In the genomic region with DNA sequence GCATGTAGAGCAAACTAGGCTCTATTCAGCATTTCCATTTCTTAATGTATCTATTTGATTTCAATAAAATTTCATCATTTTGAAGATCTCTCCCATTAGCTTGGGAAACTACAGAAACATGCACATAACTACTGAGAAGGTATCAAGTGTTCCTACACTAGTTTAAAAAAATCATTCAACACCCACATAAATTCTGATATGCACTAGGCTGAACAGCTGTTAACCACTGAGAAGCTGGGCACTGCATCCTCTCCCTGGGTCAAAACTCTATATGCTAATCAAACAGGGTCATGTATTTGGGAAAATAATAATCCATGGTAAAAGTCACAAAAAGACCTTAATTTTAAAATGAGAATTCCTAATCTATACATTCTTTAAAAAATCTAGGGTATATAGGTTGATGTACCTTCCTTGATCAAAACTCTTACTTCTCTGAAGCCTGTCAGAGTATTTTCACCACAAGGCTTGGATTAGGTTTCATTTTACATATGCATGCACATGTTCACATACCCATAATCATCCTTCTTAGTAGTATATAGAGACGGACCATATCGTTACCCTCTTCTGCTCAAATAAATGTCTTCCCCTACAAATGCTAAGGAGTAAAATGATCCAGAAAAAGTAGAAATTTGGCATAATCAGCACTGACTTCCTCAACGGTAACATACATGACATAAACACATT, we compare ENCODE assay signal across 13 cellular contexts. TPM values are rescaled to one million over a fixed set of nuclear protein-coding genes. Genes with fewer than 3 reads are reported as not detected.
A peak's percentile ranks its signal among the peaks of the same experiment; 100 is the strongest.
DNase-seq lines count a peak whose midpoint lies in the region; ATAC-seq and TF ChIP-seq lines count a peak whose summit lies in the region.
"Had no signal": no experiment of that assay in that cellular context is flagged by ENCODE, and none has a peak within 500 bp of the region (broad histone marks: within the 10 kb centered on the region; RNA-seq: fewer than 3 reads in every experiment).

No MANE protein-coding gene starts in this region.

- H3K4me3 Mint-ChIP-seq in CD4-positive, alpha-beta memory T cell = peak overlapping the region in 7 of 8 donors; percentile 11 to 61 (median 30)
- no peak overlapping the region for H3K4me3 Mint-ChIP-seq in activated T-helper 1 cell treated with anti-CD3 and anti-CD28 coated beads, Interleukin-12 subunit alpha, Interleukin-12 subunit beta, Interleukin-2, Interleukin-4 antibody, amounts not matched to agents 30 ng/mL and 10 ng/mL and 1 ng/mL, durations not matched to agents 14 hours and 24 hours and 36 hours
- H3K4me3 Mint-ChIP-seq in activated CD4-positive, alpha-beta T cell treated with anti-CD3 and anti-CD28 coated beads, Interleukin-2, amount 10 ng/mL, durations not matched to agents 24 days and 14 days = no peak overlapping the region
- H3K4me3 Mint-ChIP-seq: neural progenitor cell had no signal

- H3K27ac Mint-ChIP-seq in CD4-positive, alpha-beta memory T cell = peak overlapping the region; percentile 4 to 71 (median 44)
- H3K27ac Mint-ChIP-seq in activated T-helper 1 cell treated with anti-CD3 and anti-CD28 coated beads, Interleukin-12 subunit alpha, Interleukin-12 subunit beta, Interleukin-2, Interleukin-4 antibody, amounts not matched to agents 30 ng/mL and 10 ng/mL and 1 ng/mL, durations not matched to agents 14 hours and 24 hours and 36 hours = peak overlapping the region; percentile 43
- no peak overlapping the region for H3K27ac Mint-ChIP-seq in activated CD4-positive, alpha-beta T cell treated with anti-CD3 and anti-CD28 coated beads, Interleukin-2, amount 10 ng/mL, durations not matched to agents 24 days and 14 days
- H3K27ac Mint-ChIP-seq: neural progenitor cell had no signal

- no peak for ATAC-seq in HG03521 (IDR thresholded peaks at IDR 0.05; ENCODE audit: unreplicated experiment)
- ATAC-seq: lower lobe of right lung had no signal

- no peaks in the 10 kb centered on the region for H3K9me3 Mint-ChIP-seq in CD4-positive, alpha-beta memory T cell
- no peaks in the 10 kb centered on the region for H3K9me3 Mint-ChIP-seq in activated T-helper 1 cell treated with anti-CD3 and anti-CD28 coated beads, Interleukin-12 subunit alpha, Interleukin-12 subunit beta, Interleukin-2, Interleukin-4 antibody, amounts not matched to agents 30 ng/mL and 10 ng/mL and 1 ng/mL, durations not matched to agents 14 hours and 24 hours and 36 hours
- H3K9me3 Mint-ChIP-seq in activated CD4-positive, alpha-beta T cell treated with anti-CD3 and anti-CD28 coated beads, Interleukin-2, amount 10 ng/mL, durations not matched to agents 24 days and 14 days = no peaks in the 10 kb centered on the region

- POLR2A ChIA-PET in CD4-positive, alpha-beta memory T cell (lab: Charles Lee; ENCODE audit: partially characterized antibody) = interaction anchor here (2.8 to 2.9 kb wide), 2 partner anchors 10 to 57 kb away, joined by 8 to 9 read pairs; partner anchors contain the start of gene KANSL1

- no peaks in the 10 kb centered on the region for H3K9me3 ChIP-seq in CD4-positive, alpha-beta memory T cell (ENCODE audit: control insufficient read depth in 1 of 2, low read length in 2 of 2)
- H3K9me3 ChIP-seq: lower lobe of right lung, right atrium auricular region had no signal

- intact Hi-C loops in CD4-positive, alpha-beta memory T cell (cut with micrococcal nuclease) = loop anchor here (5.0 kb wide), 2 partner anchors 34 to 54 kb away; no protein-coding TSS in a partner anchor
- intact Hi-C loops in activated T-helper 1 cell treated with anti-CD3 and anti-CD28 coated beads, Interleukin-12 subunit alpha, Interleukin-12 subunit beta, Interleukin-2, Interleukin-4 antibody, amounts not matched to agents 30 ng/mL and 10 ng/mL and 1 ng/mL, durations not matched to agents 14 hours and 24 hours and 36 hours (cut with micrococcal nuclease) = loop anchor here (2.0 kb wide), 1 partner anchor 13 kb away; no protein-coding TSS in a partner anchor
- intact Hi-C loops in activated CD4-positive, alpha-beta T cell treated with anti-CD3 and anti-CD28 coated beads, Interleukin-2, amount 10 ng/mL, durations not matched to agents 24 days and 14 days (cut with micrococcal nuclease) = loop anchor here (2.0 kb wide), 1 partner anchor 51 kb away; no protein-coding TSS in a partner anchor

- H3K4me3 ChIP-seq in CD4-positive, alpha-beta memory T cell (ENCODE audit: low read length in 2 of 2) = no peak overlapping the region
- H3K4me3 ChIP-seq: BLaER1, GM23248, lower lobe of right lung, neural progenitor cell, right atrium auricular region had no signal

- DNase-seq in CD4-positive, alpha-beta memory T cell = no peak
- DNase-seq in GM10266 (ENCODE audit: extremely low spot score) (peak; percentile 33), myocyte (ENCODE audit: low read depth) (peak; percentile 24)
- DNase-seq in activated T-helper 1 cell treated with anti-CD3 and anti-CD28 coated beads, Interleukin-12 subunit alpha, Interleukin-12 subunit beta, Interleukin-2, Interleukin-4 antibody, amounts not matched to agents 30 ng/mL and 10 ng/mL and 1 ng/mL, durations not matched to agents 14 hours and 24 hours and 36 hours (ENCODE audit: low spot score) = no peak
- DNase-seq in activated effector memory CD4-positive, alpha-beta T cell treated with Interleukin-2 at 50 U/mL for 16 hours = no peak
- DNase-seq in activated CD4-positive, alpha-beta T cell treated with anti-CD3 and anti-CD28 coated beads, Interleukin-2, amount 10 ng/mL, durations not matched to agents 24 days and 14 days = no peak
- DNase-seq: amniotic stem cell, lower lobe of right lung had no signal

- no peaks in the 10 kb centered on the region for H3K36me3 ChIP-seq in CD4-positive, alpha-beta memory T cell (ENCODE audit: insufficient read depth, low read length)
- H3K36me3 ChIP-seq: lower lobe of right lung, right atrium auricular region had no signal

- H3K27me3 Mint-ChIP-seq in CD4-positive, alpha-beta memory T cell = no peaks in the 10 kb centered on the region
- no peaks in the 10 kb centered on the region for H3K27me3 Mint-ChIP-seq in activated T-helper 1 cell treated with anti-CD3 and anti-CD28 coated beads, Interleukin-12 subunit alpha, Interleukin-12 subunit beta, Interleukin-2, Interleukin-4 antibody, amounts not matched to agents 30 ng/mL and 10 ng/mL and 1 ng/mL, durations not matched to agents 14 hours and 24 hours and 36 hours (ENCODE audit: insufficient read depth)
- H3K27me3 Mint-ChIP-seq in activated CD4-positive, alpha-beta T cell treated with anti-CD3 and anti-CD28 coated beads, Interleukin-2, amount 10 ng/mL, durations not matched to agents 24 days and 14 days = no peaks in the 10 kb centered on the region

- no peaks in the 10 kb centered on the region for H3K27me3 ChIP-seq in CD4-positive, alpha-beta memory T cell (ENCODE audit: insufficient read depth, low read length)
- H3K27me3 ChIP-seq: BLaER1, neural progenitor cell, right atrium auricular region had no signal

- CTCF ChIA-PET in CD4-positive, alpha-beta memory T cell (lab: Charles Lee; ENCODE audit: partially characterized antibody) = interaction anchor here (1.1 to 1.4 kb wide), 2 partner anchors 18 to 149 kb away, joined by 3 to 4 read pairs; no protein-coding TSS in a partner anchor

- peaks cover 0 to 23% of the 10 kb centered on the region in 2 donors for H3K36me3 Mint-ChIP-seq in CD4-positive, alpha-beta memory T cell
- H3K36me3 Mint-ChIP-seq in activated T-helper 1 cell treated with anti-CD3 and anti-CD28 coated beads, Interleukin-12 subunit alpha, Interleukin-12 subunit beta, Interleukin-2, Interleukin-4 antibody, amounts not matched to agents 30 ng/mL and 10 ng/mL and 1 ng/mL, durations not matched to agents 14 hours and 24 hours and 36 hours (ENCODE audit: low read depth) = peaks cover 17% of the 10 kb centered on the region
- H3K36me3 Mint-ChIP-seq in activated CD4-positive, alpha-beta T cell treated with anti-CD3 and anti-CD28 coated beads, Interleukin-2, amount 10 ng/mL, durations not matched to agents 24 days and 14 days (ENCODE audit: low read depth) = peaks cover 20% of the 10 kb centered on the region

- no peak overlapping the region for H3K27ac ChIP-seq in CD4-positive, alpha-beta memory T cell (ENCODE audit: low read depth, low read length)
- H3K27ac ChIP-seq: BLaER1, GM23248, lower lobe of right lung, neural progenitor cell, right atrium auricular region had no signal

- TF ChIP-seq CTCF in GM10266 (IDR thresholded peaks at IDR 0.05; ENCODE audit: control insufficient read depth, insufficient read depth, low read depth, missing control alignments) = no peak

- peaks cover 78 to 97% (median 89%) of the 10 kb centered on the region in 4 donors for H3K4me1 Mint-ChIP-seq in CD4-positive, alpha-beta memory T cell
- H3K4me1 Mint-ChIP-seq in activated T-helper 1 cell treated with anti-CD3 and anti-CD28 coated beads, Interleukin-12 subunit alpha, Interleukin-12 subunit beta, Interleukin-2, Interleukin-4 antibody, amounts not matched to agents 30 ng/mL and 10 ng/mL and 1 ng/mL, durations not matched to agents 14 hours and 24 hours and 36 hours (ENCODE audit: low read depth) = peaks cover 85% of the 10 kb centered on the region
- peaks cover 62% of the 10 kb centered on the region for H3K4me1 Mint-ChIP-seq in activated CD4-positive, alpha-beta T cell treated with anti-CD3 and anti-CD28 coated beads, Interleukin-2, amount 10 ng/mL, durations not matched to agents 24 days and 14 days

- peaks cover 98% of the 10 kb centered on the region for H3K4me1 ChIP-seq in CD4-positive, alpha-beta memory T cell (ENCODE audit: insufficient read depth, low read length)

RNA-seq across cellular contexts. Expression of gene KANSL1, which starts 57.2 kb away (rescaled TPM):
- total RNA-seq in CD4-positive, alpha-beta memory T cell = 100 to 1,000 TPM; 190 to 206 TPM
- polyA plus RNA-seq in CD4-positive, alpha-beta memory T cell = 10 to 100 TPM in 1 of 2 donors, 1 to 10 TPM in 1; 6.7 to 24.3 TPM
- total RNA-seq in activated T-helper 1 cell treated with anti-CD3 and anti-CD28 coated beads, Interleukin-12 subunit alpha, Interleukin-12 subunit beta, Interleukin-2, Interleukin-4 antibody, amounts not matched to agents 30 ng/mL and 10 ng/mL and 1 ng/mL, durations not matched to agents 14 hours and 24 hours and 36 hours = 96.7 and 99.4 TPM in 2 replicates
- 19.3 and 25.2 TPM in 2 replicates for total RNA-seq in myocyte
- polyA plus RNA-seq in myocyte (2012) = 15.4 TPM
- total RNA-seq in activated CD4-positive, alpha-beta T cell treated with anti-CD3 and anti-CD28 coated beads, Interleukin-2, amount 10 ng/mL, durations not matched to agents 24 days and 14 days = 79.7 and 82.8 TPM in 2 replicates

Comparison
In these comparisons a context has a peak if more than half of its experiments do, and no peak if none do; other contexts are left out.
1. DNase-seq: peak in GM10266 (single experiment) and myocyte (single experiment); none in CD4-positive, alpha-beta memory T cell (0 of 5), activated T-helper 1 cell treated with anti-CD3 and anti-CD28 coated beads, Interleukin-12 subunit alpha, Interleukin-12 subunit beta, Interleukin-2, Interleukin-4 antibody, amounts not matched to agents 30 ng/mL and 10 ng/mL and 1 ng/mL, durations not matched to agents 14 hours and 24 hours and 36 hours (single experiment), activated effector memory CD4-positive, alpha-beta T cell treated with Interleukin-2 at 50 U/mL for 16 hours (single experiment) and activated CD4-positive, alpha-beta T cell treated with anti-CD3 and anti-CD28 coated beads, Interleukin-2, amount 10 ng/mL, durations not matched to agents 24 days and 14 days (single experiment).
2. H3K4me3 Mint-ChIP-seq: peak in CD4-positive, alpha-beta memory T cell (7 of 8); none in activated T-helper 1 cell treated with anti-CD3 and anti-CD28 coated beads, Interleukin-12 subunit alpha, Interleukin-12 subunit beta, Interleukin-2, Interleukin-4 antibody, amounts not matched to agents 30 ng/mL and 10 ng/mL and 1 ng/mL, durations not matched to agents 14 hours and 24 hours and 36 hours (single experiment) and activated CD4-positive, alpha-beta T cell treated with anti-CD3 and anti-CD28 coated beads, Interleukin-2, amount 10 ng/mL, durations not matched to agents 24 days and 14 days (single experiment).